8 cellular contexts compared by ENCODE assay signal in the genomic region with DNA sequence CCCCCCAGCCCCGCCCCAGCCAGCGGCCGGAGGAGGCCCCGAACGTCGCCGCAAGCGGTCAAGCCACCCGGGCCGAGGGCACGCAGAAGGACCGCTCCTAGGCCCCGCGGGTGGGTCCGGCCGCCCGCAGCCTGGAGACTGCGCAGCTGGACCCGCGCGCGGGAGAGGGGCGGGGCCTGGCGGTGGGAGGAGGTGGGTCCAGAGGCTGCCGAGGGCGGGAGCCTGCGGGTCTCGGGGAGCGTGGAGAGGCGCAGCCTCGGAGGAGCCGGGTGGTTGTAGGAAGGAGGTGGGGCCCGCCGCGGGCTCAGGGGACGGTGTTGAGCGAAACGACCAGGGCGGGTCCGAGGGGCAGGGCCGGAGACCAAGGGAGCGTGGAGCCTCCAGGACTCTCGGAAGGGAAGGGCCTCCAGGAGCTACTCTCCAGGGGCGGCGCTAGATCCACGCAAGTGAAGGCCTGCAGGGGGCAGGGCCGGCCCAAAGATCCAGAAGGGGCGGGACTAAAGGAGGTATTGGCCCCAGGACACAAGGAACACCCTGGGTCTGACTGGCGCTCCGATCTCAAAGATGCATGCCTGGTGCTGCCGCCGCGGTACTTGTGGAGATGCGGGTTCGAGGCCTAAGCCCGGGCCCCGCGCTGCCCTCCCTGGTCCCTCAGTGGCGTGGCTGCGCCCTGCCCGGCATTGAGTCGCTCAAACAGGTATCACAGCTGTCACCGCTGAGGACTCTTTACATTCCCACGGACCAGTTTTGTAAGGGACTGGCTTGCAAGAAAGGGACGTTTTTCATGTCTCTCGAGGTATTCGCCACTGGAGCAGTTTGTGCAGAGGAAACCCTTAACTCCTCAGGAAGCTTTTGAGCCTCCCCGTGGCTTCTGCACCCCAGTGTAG. TPM values are rescaled to one million over a fixed set of nuclear protein-coding genes. Genes with fewer than 3 reads are reported as not detected.
A peak's percentile ranks its signal among the peaks of the same experiment; 100 is the strongest.
DNase-seq lines count a peak whose midpoint lies in the region; ATAC-seq and TF ChIP-seq lines count a peak whose summit lies in the region.

No MANE protein-coding gene starts in this region.

- H3K36me3 ChIP-seq in mucosa of rectum (ENCODE audit: control insufficient read depth in 2 of 2, insufficient read depth in 2 of 2, low read length in 2 of 2), result peaks cover 0 to 3% of the 10 kb centered on the region in 2 donors

- no peaks in the 10 kb centered on the region for H3K27me3 ChIP-seq in mucosa of rectum (ENCODE audit: control insufficient read depth in 2 of 2, insufficient read depth in 2 of 2, low read length in 2 of 2)

- H3K4me3 ChIP-seq in mucosa of rectum (ENCODE audit: low read length in 2 of 2), result peak overlapping the region; percentile 62 to 65

- DNase-seq in CMK (ENCODE audit: low read depth), result peak; percentile 83
- DNase-seq in HT-29 (ENCODE audit: low spot score), result peak; percentile 84
- peak; percentile 78 for DNase-seq in NOMO-1 treated with DMSO at 0.1 percent for 48 hours (lab: John Stamatoyannopoulos, UW; ENCODE audit: unreplicated experiment)
- peak; percentile 80 for DNase-seq in activated CD8-positive, alpha-beta memory T cell treated with anti-CD3 and anti-CD28 coated beads, Interleukin-2, amount 50 U/mL, for 48 hours
- peak; percentile 86 to 90 for DNase-seq in erythroblast (lab: John Stamatoyannopoulos, UW)
- DNase-seq in stimulated activated CD8-positive, alpha-beta memory T cell treated with anti-CD3 and anti-CD28 coated beads, Interleukin-4, amount 100 ng/mL, for 48 hours, result peak; percentile 76

- peak; percentile 28 for TF ChIP-seq POLR2A in erythroblast (IDR thresholded peaks at IDR 0.05; ENCODE audit: low read length)

- H3K9me3 ChIP-seq in mucosa of rectum (ENCODE audit: control insufficient read depth in 2 of 2, low read length in 2 of 2), result no peaks in the 10 kb centered on the region

- peaks cover 10 to 13% of the 10 kb centered on the region in 2 donors for H3K4me1 ChIP-seq in mucosa of rectum (ENCODE audit: control insufficient read depth in 2 of 2, insufficient read depth in 2 of 2, low read length in 2 of 2)

- H3K27ac ChIP-seq in mucosa of rectum (ENCODE audit: low read depth in 2 of 2, low read length in 2 of 2), result peak overlapping the region; percentile 61 to 63

- ATAC-seq in GM19468 (IDR thresholded peaks at IDR 0.05; ENCODE audit: extremely low read depth, unreplicated experiment), result peak; percentile 61

- H3K9ac ChIP-seq in mucosa of rectum (ENCODE audit: low read depth in 1 of 2, low read length in 2 of 2), result peak overlapping the region in 1 of 2 donors; percentile 8

RNA-seq across cellular contexts. Expression of a gene that starts 5.9 kb away (rescaled TPM):
- total RNA-seq in HT-29 (2014; rRNA removed; shearing (Covaris generic)), result 127 and 148 TPM in 2 replicates

RNA-seq across cellular contexts. Expression of a gene that starts 6.1 kb away (rescaled TPM):
- total RNA-seq in HT-29 (2014; rRNA removed; shearing (Covaris generic)), result 86.3 and 97.5 TPM in 2 replicates

RNA-seq across cellular contexts. Expression of a gene that starts 19.8 kb away (rescaled TPM):
- 66.8 and 75.0 TPM in 2 replicates for total RNA-seq in HT-29 (2014; rRNA removed; shearing (Covaris generic))

RNA-seq across cellular contexts. Expression of a gene that starts 27.2 kb away (rescaled TPM):
- 13.4 and 14.9 TPM in 2 replicates for total RNA-seq in HT-29 (2014; rRNA removed; shearing (Covaris generic))

RNA-seq across cellular contexts. Expression of a gene that starts 56.2 kb away (rescaled TPM):
- total RNA-seq in HT-29 (2014; rRNA removed; shearing (Covaris generic)), result not detected in 2 replicates

Comparison
In these comparisons a context has a peak if more than half of its experiments do, and no peak if none do; other contexts are left out.
1. Peak in every context shown above with its lines: DNase-seq, ATAC-seq, H3K4me3 ChIP-seq and H3K27ac ChIP-seq.